Comparison of ENCODE assay signal across 2 cellular contexts in genomic region chr3:138569090-138569489, GRCh38.
TF ChIP-seq lines count a peak whose summit lies in the region.

No MANE protein-coding gene starts in this region.

TF ChIP-seq in IMR-90, 13 proteins besides CTCF, POLR2A, EP300 and RAD21:
- TF ChIP-seq MAFK (IDR thresholded peaks at IDR 0.05; ENCODE audit: low read depth, low read length) (peak; percentile 95), CEBPB (IDR thresholded peaks at IDR 0.05; ENCODE audit: low read depth, low read length) (no peak), FOS (IDR thresholded peaks at IDR 0.05; ENCODE audit: low read depth, low read length) (no peak), ELK1 (IDR thresholded peaks at IDR 0.05; ENCODE audit: borderline replicate concordance, low read depth, low read length) (no peak)

TF ChIP-seq in K562, 482 proteins besides CTCF, POLR2A, EP300 and RAD21:
- TF ChIP-seq SMARCA4 (IDR thresholded peaks at IDR 0.05) (no peak), GTF2B (IDR thresholded peaks at IDR 0.05; ENCODE audit: extremely low read depth, insufficient read length) (no peak), SAFB (IDR thresholded peaks at IDR 0.05; ENCODE audit: borderline replicate concordance, low read depth, low read length) (no peak), MYBL2 (IDR thresholded peaks at IDR 0.05; ENCODE audit: low read depth) (no peak), MYBL2 (CRISPR knock-in tag; IDR thresholded peaks at IDR 0.05; ENCODE audit: borderline replicate concordance) (no peak), MCM7 (IDR thresholded peaks at IDR 0.05) (no peak), FOXJ3 (CRISPR knock-in tag; IDR thresholded peaks at IDR 0.05) (no peak), SIRT6 (IDR thresholded peaks at IDR 0.05; ENCODE audit: low read depth, low read length) (no peak), ID3 (CRISPR knock-in tag; IDR thresholded peaks at IDR 0.05) (no peak), ID3 (tag; IDR thresholded peaks at IDR 0.05) (no peak), MAZ (CRISPR knock-in tag; conservative IDR thresholded peaks at IDR 0.05 in 1 of 2, IDR thresholded peaks at IDR 0.05 in 1 of 2) (no peak), NELFE (IDR thresholded peaks at IDR 0.05; ENCODE audit: insufficient read depth, insufficient read length) (no peak), NUFIP1 (IDR thresholded peaks at IDR 0.05; ENCODE audit: partially characterized antibody) (no peak), ZNF146 (CRISPR knock-in tag; IDR thresholded peaks at IDR 0.05; ENCODE audit: unreplicated experiment) (no peak), MAFG (tag; conservative IDR thresholded peaks at IDR 0.05) (peak; percentile 49), ZNF511 (CRISPR knock-in tag; IDR thresholded peaks at IDR 0.05) (no peak), MTA3 (IDR thresholded peaks at IDR 0.05; ENCODE audit: borderline replicate concordance) (no peak), GMEB1 (CRISPR knock-in tag; IDR thresholded peaks at IDR 0.05) (no peak), ZNF512 (tag; IDR thresholded peaks at IDR 0.05) (no peak), DNMT1 (IDR thresholded peaks at IDR 0.05) (no peak), GABPA (tag; conservative IDR thresholded peaks at IDR 0.05; ENCODE audit: low read depth) (no peak), TOE1 (IDR thresholded peaks at IDR 0.05; ENCODE audit: borderline replicate concordance) (no peak), TOE1 (CRISPR knock-in tag; IDR thresholded peaks at IDR 0.05; ENCODE audit: borderline replicate concordance, low read depth) (no peak), MEIS2 (IDR thresholded peaks at IDR 0.05; ENCODE audit: partially characterized antibody) (no peak), MAFF (IDR thresholded peaks at IDR 0.05; ENCODE audit: low read length) (peak; percentile 68), CGGBP1 (CRISPR knock-in tag; IDR thresholded peaks at IDR 0.05) (no peak), ZNF316 (IDR thresholded peaks at IDR 0.05) (peak; percentile 79), RFX7 (CRISPR knock-in tag; IDR thresholded peaks at IDR 0.05) (no peak), ZNF143 (CRISPR knock-in tag; IDR thresholded peaks at IDR 0.05) (no peak), SMC3 (conservative IDR thresholded peaks at IDR 0.05; ENCODE audit: insufficient read depth, low read depth, low read length) (no peak), MAFK (IDR thresholded peaks at IDR 0.05; ENCODE audit: low read length) (peak; percentile 66), ZFX (CRISPR knock-in tag; IDR thresholded peaks at IDR 0.05) (no peak), GTF2F1 (IDR thresholded peaks at IDR 0.05; ENCODE audit: low read depth, low read length) (no peak), ZNF324 (CRISPR knock-in tag; IDR thresholded peaks at IDR 0.05) (no peak), SIX5 (IDR thresholded peaks at IDR 0.05; ENCODE audit: borderline replicate concordance in 1 of 2, insufficient read depth in 1 of 2, low read depth in 1 of 2, low read length in 2 of 2) (no peak), BRF2 (IDR thresholded peaks at IDR 0.05; ENCODE audit: borderline replicate concordance, insufficient read depth, insufficient read length) (no peak), C11orf30 (IDR thresholded peaks at IDR 0.05; ENCODE audit: low read depth) (peak; percentile 59), ZNF586 (CRISPR knock-in tag; conservative IDR thresholded peaks at IDR 0.05) (no peak), PATZ1 (CRISPR knock-in tag; IDR thresholded peaks at IDR 0.05; ENCODE audit: borderline replicate concordance) (no peak)
TF ChIP-seq in K562: peak in this region for 5.
